Comparison of ENCODE assay signal across 31 cellular contexts in genomic region chr12:3631272-3631637, GRCh38.
"Had no signal": no experiment of that assay in that cellular context is flagged by ENCODE, and none has a peak within 500 bp of the region (broad histone marks: within the 10 kb centered on the region; RNA-seq: fewer than 3 reads in every experiment).

No MANE protein-coding gene starts in this region.

- ATAC-seq: Right ventricle myocardium inferior, SK-N-SH treated with all-trans-retinoic acid at 6 μM for 48 hours had no signal

- H3K36me3 Mint-ChIP-seq: brain had no signal

- H3K4me1 Mint-ChIP-seq: activated naive CD4-positive, alpha-beta T cell treated with anti-CD3 and anti-CD28 coated beads, Interleukin-2, amount 50 U/mL, for 24 hours had no signal

- H3K4me3 ChIP-seq: PC-9 had no signal

- H3K9me3 Mint-ChIP-seq: activated CD4-positive, alpha-beta memory T cell treated with anti-CD3 and anti-CD28 coated beads, Interleukin-2, amount 10 ng/mL, durations not matched to agents 7 days and 5 days; activated naive CD4-positive, alpha-beta T cell treated with anti-CD3 and anti-CD28 coated beads, Interleukin-2, amount 50 U/mL, for 24 hours had no signal

- H3K27me3 Mint-ChIP-seq: activated CD4-positive, alpha-beta memory T cell treated with anti-CD3 and anti-CD28 coated beads, Interleukin-2, amount 10 ng/mL, durations not matched to agents 7 days and 5 days; activated naive CD4-positive, alpha-beta T cell treated with anti-CD3 and anti-CD28 coated beads, Interleukin-2, amount 50 U/mL, for 24 hours had no signal

- H3K4me3 Mint-ChIP-seq: activated CD4-positive, alpha-beta memory T cell treated with anti-CD3 and anti-CD28 coated beads, Interleukin-2, amount 10 ng/mL, durations not matched to agents 7 days and 5 days; activated naive CD4-positive, alpha-beta T cell treated with anti-CD3 and anti-CD28 coated beads, Interleukin-2, amount 50 U/mL, for 24 hours; brain had no signal

- H3K27ac Mint-ChIP-seq: activated naive CD4-positive, alpha-beta T cell treated with anti-CD3 and anti-CD28 coated beads, Interleukin-2, amount 50 U/mL, for 24 hours had no signal

- H3K27ac ChIP-seq: KMS-11, PC-9, RWPE1 had no signal

- H3K4me2 ChIP-seq: KMS-11, PC-9 had no signal

- DNase-seq: activated CD4-positive, alpha-beta memory T cell treated with anti-CD3 and anti-CD28 coated beads, Interleukin-2, amount 10 ng/mL, durations not matched to agents 7 days and 5 days; activated CD4-positive, alpha-beta T cell treated with anti-CD3 and anti-CD28 coated beads for 1 hour; activated CD4-positive, alpha-beta T cell treated with anti-CD3 and anti-CD28 coated beads for 48 hours; activated CD4-positive, CD25-positive, alpha-beta regulatory T cell; activated CD8-positive, alpha-beta memory T cell treated with anti-CD3 and anti-CD28 coated beads, Interleukin-2, amount 50 U/mL, for 48 hours; activated gamma-delta T cell; activated naive CD4-positive, alpha-beta T cell treated with Interleukin-2 at 50 U/mL for 16 hours; activated T-cell treated with anti-CD3 and anti-CD28 coated beads, Interleukin-2, amount 50 U/mL, for 48 hours; anterior cingulate cortex; caudate nucleus; cerebellar nuclear complex; MM.1S; MV-4-11; NCI-H1092; NCI-H1436 treated with DMSO at 0.1 percent for 48 hours; NCI-H2029; NCI-H345; NCI-H524 treated with DMSO at 0.1 percent for 48 hours; NCI-H748 treated with DMSO at 0.1 percent for 48 hours; NK-92 treated with Interleukin-12 subunit alpha and Interleukin-12 subunit beta, amount 100 ng/mL, for 24 hours; PC-9; SIG-M5; T-helper 1 cell; T-helper 9 cell; WERI-Rb-1 had no signal
